1 cellular context compared by ENCODE assay signal in genomic region chr7:36658603-36659516, GRCh38.
TF ChIP-seq lines count a peak whose summit lies in the region.

No MANE protein-coding gene starts in this region.

TF ChIP-seq in SK-N-SH treated with all-trans-retinoic acid at 6 μM for 48 hours, 23 proteins besides CTCF, POLR2A, EP300 and RAD21 (continued from another document):
- TF ChIP-seq PATZ1 (CRISPR knock-in tag; IDR thresholded peaks at IDR 0.05; ENCODE audit: borderline replicate concordance) (no peak), RARB (CRISPR knock-in tag; IDR thresholded peaks at IDR 0.05) (no peak), TOX (CRISPR knock-in tag; IDR thresholded peaks at IDR 0.05; ENCODE audit: borderline replicate concordance) (no peak)
TF ChIP-seq in SK-N-SH treated with all-trans-retinoic acid at 6 μM for 48 hours: peak in this region for 4.
